ENCODE assay signal across 8 cellular contexts in the genomic region with DNA sequence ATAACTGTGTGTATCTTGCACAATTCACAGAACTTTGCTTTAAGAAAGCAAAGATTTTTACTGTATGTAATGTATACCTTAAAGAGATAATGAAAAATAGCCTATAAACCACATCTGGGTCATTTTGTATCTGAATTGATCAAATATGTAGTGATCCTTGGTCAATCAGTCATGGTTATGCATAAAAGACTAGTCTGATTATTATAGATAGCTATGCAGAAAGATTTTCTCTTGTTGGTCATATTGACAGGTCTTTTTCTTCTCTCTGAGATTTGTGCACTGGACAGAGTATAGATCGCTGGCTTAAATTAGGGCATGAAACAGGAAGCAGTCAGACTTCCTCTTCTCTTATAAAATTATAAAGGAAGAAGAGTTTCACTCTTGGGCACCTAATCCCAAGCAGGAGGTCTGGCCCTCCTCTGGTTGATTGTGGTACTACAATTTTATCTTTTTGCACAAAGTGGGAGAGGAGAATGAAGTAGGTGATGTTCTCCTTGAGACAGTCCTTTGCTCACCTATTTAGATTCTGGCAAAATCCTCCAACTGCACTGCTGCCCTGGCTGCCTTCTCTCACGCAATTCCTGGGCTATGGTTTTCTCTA.
DNase-seq lines count a peak whose midpoint lies in the region; ATAC-seq lines count a peak whose summit lies in the region.

No MANE protein-coding gene starts in this region.

- DNase-seq in Ammon's horn (ENCODE audit: low spot score) (peak; percentile 36), NCI-H2196 (lab: John Stamatoyannopoulos, UW; ENCODE audit: unreplicated experiment) (peak; percentile 9), T47D (ENCODE audit: low read depth in 1 of 2, low spot score in 1 of 2) (peak; percentile 4 to 55), left colon (no peak)
- DNase-seq in activated CD4-positive, CD25-positive, alpha-beta regulatory T cell (lab: John Stamatoyannopoulos, UW) = no peak
- no peak for DNase-seq in stimulated activated CD8-positive, alpha-beta memory T cell treated with anti-CD3 and anti-CD28 coated beads, Interleukin-4, amount 100 ng/mL, for 48 hours

- intact Hi-C loops in left colon (cut with DNase I, micrococcal nuclease) = loop anchor here (5.0 to 10.0 kb wide), 2 partner anchors 477 to 480 kb away; no protein-coding TSS in a partner anchor

- in situ Hi-C loops in T47D (cut with HindIII; ENCODE audit: low pct_unique_long_range_greater_than_20kb, low sequenced_read_pairs) = no loop called here

- ATAC-seq in GM18517 (IDR thresholded peaks at IDR 0.05; ENCODE audit: unreplicated experiment) (peak; percentile 92), HG02943 (IDR thresholded peaks at IDR 0.05; ENCODE audit: low read depth, unreplicated experiment) (peak; percentile 87), left colon (peak; percentile 29)

Comparison
In these comparisons a context has a peak if more than half of its experiments do, and no peak if none do; other contexts are left out.
1. DNase-seq: peak in Ammon's horn (single experiment), NCI-H2196 (single experiment) and T47D (2 of 2); none in left colon (0 of 2), activated CD4-positive, CD25-positive, alpha-beta regulatory T cell (0 of 4) and stimulated activated CD8-positive, alpha-beta memory T cell treated with anti-CD3 and anti-CD28 coated beads, Interleukin-4, amount 100 ng/mL, for 48 hours (single experiment).
2. ATAC-seq: peak in every context shown above with its lines; median percentile 92 in GM18517; 87 in HG02943; 29 in left colon.